3 cellular contexts compared by ENCODE assay signal in the genomic region with DNA sequence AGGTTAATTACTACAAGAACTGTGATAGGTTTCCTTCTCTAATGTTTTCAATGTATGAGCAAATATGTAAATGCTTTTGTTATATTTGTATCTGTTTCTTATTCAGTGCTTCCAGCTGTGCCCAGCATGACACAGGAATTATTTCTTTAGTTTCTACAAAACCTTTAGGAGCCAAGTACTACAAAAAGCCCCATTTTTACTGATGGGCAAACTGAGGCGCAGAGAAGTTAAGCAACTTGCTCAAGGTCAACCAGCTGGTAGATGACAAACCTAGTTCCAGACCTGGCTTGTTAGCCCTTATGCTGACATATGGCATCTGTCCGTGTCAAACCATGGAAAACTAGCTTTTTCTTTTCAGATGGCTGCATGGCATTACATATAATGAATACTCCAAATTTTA.
TF ChIP-seq lines count a peak whose summit lies in the region.

No MANE protein-coding gene starts in this region.

TF ChIP-seq in A549, 52 proteins besides CTCF, POLR2A, EP300 and RAD21:
- no peak for TF ChIP-seq KDM1A (IDR thresholded peaks at IDR 0.05; ENCODE audit: low read depth)
- TF ChIP-seq HOXB5 (CRISPR knock-in tag; IDR thresholded peaks at IDR 0.05): no peak
- no peak for TF ChIP-seq CBX2 (IDR thresholded peaks at IDR 0.05; ENCODE audit: borderline replicate concordance, low read depth)
- TF ChIP-seq ZFP36 (IDR thresholded peaks at IDR 0.05; ENCODE audit: borderline replicate concordance, partially characterized antibody): no peak
- TF ChIP-seq KDM5A (IDR thresholded peaks at IDR 0.05): no peak
- TF ChIP-seq ZNF302 (CRISPR knock-in tag; IDR thresholded peaks at IDR 0.05): no peak
- no peak for TF ChIP-seq MAFK (IDR thresholded peaks at IDR 0.05; ENCODE audit: partially characterized antibody)

TF ChIP-seq in GM23338, 12 proteins besides CTCF, POLR2A, EP300 and RAD21 (continues in another document):
- TF ChIP-seq ZNF114 (CRISPR knock-in tag; IDR thresholded peaks at IDR 0.05) (no peak), ZNF331 (CRISPR knock-in tag; IDR thresholded peaks at IDR 0.05; ENCODE audit: low read depth) (no peak), JUNB (IDR thresholded peaks at IDR 0.05; ENCODE audit: unreplicated experiment) (no peak), NANOG (IDR thresholded peaks at IDR 0.05; ENCODE audit: borderline replicate concordance) (no peak), EZH2phosphoT487 (IDR thresholded peaks at IDR 0.05; ENCODE audit: unreplicated experiment) (no peak), EZH2 (IDR thresholded peaks at IDR 0.05; ENCODE audit: low read depth, unreplicated experiment) (no peak), POLR2AphosphoS5 (IDR thresholded peaks at IDR 0.05; ENCODE audit: low read depth) (no peak), CREB1 (CRISPR knock-in tag; IDR thresholded peaks at IDR 0.05; ENCODE audit: low read depth) (no peak)
- TF ChIP-seq, protein P1, sequence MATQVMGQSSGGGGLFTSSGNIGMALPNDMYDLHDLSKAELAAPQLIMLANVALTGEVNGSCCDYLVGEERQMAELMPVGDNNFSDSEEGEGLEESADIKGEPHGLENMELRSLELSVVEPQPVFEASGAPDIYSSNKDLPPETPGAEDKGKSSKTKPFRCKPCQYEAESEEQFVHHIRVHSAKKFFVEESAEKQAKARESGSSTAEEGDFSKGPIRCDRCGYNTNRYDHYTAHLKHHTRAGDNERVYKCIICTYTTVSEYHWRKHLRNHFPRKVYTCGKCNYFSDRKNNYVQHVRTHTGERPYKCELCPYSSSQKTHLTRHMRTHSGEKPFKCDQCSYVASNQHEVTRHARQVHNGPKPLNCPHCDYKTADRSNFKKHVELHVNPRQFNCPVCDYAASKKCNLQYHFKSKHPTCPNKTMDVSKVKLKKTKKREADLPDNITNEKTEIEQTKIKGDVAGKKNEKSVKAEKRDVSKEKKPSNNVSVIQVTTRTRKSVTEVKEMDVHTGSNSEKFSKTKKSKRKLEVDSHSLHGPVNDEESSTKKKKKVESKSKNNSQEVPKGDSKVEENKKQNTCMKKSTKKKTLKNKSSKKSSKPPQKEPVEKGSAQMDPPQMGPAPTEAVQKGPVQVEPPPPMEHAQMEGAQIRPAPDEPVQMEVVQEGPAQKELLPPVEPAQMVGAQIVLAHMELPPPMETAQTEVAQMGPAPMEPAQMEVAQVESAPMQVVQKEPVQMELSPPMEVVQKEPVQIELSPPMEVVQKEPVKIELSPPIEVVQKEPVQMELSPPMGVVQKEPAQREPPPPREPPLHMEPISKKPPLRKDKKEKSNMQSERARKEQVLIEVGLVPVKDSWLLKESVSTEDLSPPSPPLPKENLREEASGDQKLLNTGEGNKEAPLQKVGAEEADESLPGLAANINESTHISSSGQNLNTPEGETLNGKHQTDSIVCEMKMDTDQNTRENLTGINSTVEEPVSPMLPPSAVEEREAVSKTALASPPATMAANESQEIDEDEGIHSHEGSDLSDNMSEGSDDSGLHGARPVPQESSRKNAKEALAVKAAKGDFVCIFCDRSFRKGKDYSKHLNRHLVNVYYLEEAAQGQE (IDR thresholded peaks at IDR 0.05; ENCODE audit: unreplicated experiment): no peak
- TF ChIP-seq, protein P2, sequence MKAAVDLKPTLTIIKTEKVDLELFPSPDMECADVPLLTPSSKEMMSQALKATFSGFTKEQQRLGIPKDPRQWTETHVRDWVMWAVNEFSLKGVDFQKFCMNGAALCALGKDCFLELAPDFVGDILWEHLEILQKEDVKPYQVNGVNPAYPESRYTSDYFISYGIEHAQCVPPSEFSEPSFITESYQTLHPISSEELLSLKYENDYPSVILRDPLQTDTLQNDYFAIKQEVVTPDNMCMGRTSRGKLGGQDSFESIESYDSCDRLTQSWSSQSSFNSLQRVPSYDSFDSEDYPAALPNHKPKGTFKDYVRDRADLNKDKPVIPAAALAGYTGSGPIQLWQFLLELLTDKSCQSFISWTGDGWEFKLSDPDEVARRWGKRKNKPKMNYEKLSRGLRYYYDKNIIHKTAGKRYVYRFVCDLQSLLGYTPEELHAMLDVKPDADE (IDR thresholded peaks at IDR 0.05): no peak

TF ChIP-seq in K562, 482 proteins besides CTCF, POLR2A, EP300 and RAD21:
- peak; percentile 65 for TF ChIP-seq RBM25 (IDR thresholded peaks at IDR 0.05; ENCODE audit: low read depth, low read length, severe bottlenecking)
- TF ChIP-seq ZKSCAN8 (CRISPR knock-in tag; IDR thresholded peaks at IDR 0.05): no peak
